ENCODE assay signal across 1 cellular context in genomic region chr11:77130763-77131513, GRCh38.
TF ChIP-seq lines count a peak whose summit lies in the region.

No MANE protein-coding gene starts in this region.

TF ChIP-seq in HepG2, 621 proteins besides CTCF, POLR2A, EP300 and RAD21 (continued from another document and continues in another):
- TF ChIP-seq ZNF609 (CRISPR knock-in tag; IDR thresholded peaks at IDR 0.05; ENCODE audit: borderline replicate concordance): peak; percentile 60; the same call in 1 of the 2 replicates
- TF ChIP-seq FOXK1 (CRISPR knock-in tag; IDR thresholded peaks at IDR 0.05; ENCODE audit: borderline replicate concordance, low read depth): 0 out of 2 replicates have a peak, but pooled peaks have one; percentile 16
- no peak for TF ChIP-seq ZNF747 (CRISPR knock-in tag; IDR thresholded peaks at IDR 0.05; ENCODE audit: borderline replicate concordance)
- no peak for TF ChIP-seq JUNB (CRISPR knock-in tag; IDR thresholded peaks at IDR 0.05; ENCODE audit: borderline replicate concordance)
- peak; percentile 88 for TF ChIP-seq SPEN (CRISPR knock-in tag; IDR thresholded peaks at IDR 0.05; ENCODE audit: low read depth)
- TF ChIP-seq FOSL1 (CRISPR knock-in tag; IDR thresholded peaks at IDR 0.05; ENCODE audit: borderline replicate concordance): no peak
- no peak for TF ChIP-seq ZFYVE20 (CRISPR knock-in tag; IDR thresholded peaks at IDR 0.05; ENCODE audit: borderline replicate concordance, low read depth)
- no peak for TF ChIP-seq ZBTB43 (CRISPR knock-in tag; conservative IDR thresholded peaks at IDR 0.05)
- 0 out of 2 replicates have a peak, but pooled peaks have one; percentile 14 for TF ChIP-seq ZNF619 (CRISPR knock-in tag; IDR thresholded peaks at IDR 0.05)
- TF ChIP-seq KMT2B (CRISPR knock-in tag; IDR thresholded peaks at IDR 0.05): no peak
- TF ChIP-seq CCDC6 (CRISPR knock-in tag; IDR thresholded peaks at IDR 0.05): no peak
- TF ChIP-seq SALL2 (CRISPR knock-in tag; IDR thresholded peaks at IDR 0.05): no peak
- TF ChIP-seq SAP130 (CRISPR knock-in tag; IDR thresholded peaks at IDR 0.05; ENCODE audit: low read depth): peak; percentile 70
- TF ChIP-seq ZNF468 (CRISPR knock-in tag; IDR thresholded peaks at IDR 0.05): no peak
- TF ChIP-seq ARHGAP35 (CRISPR knock-in tag; IDR thresholded peaks at IDR 0.05; ENCODE audit: borderline replicate concordance): no peak
- TF ChIP-seq TAF15 (IDR thresholded peaks at IDR 0.05; ENCODE audit: low read depth, low read length, poor library complexity, severe bottlenecking): no peak
- no peak for TF ChIP-seq ATF4 (CRISPR knock-in tag; IDR thresholded peaks at IDR 0.05)
- TF ChIP-seq HOXA5 (CRISPR knock-in tag; IDR thresholded peaks at IDR 0.05): no peak
- TF ChIP-seq ZFP36L2 (CRISPR knock-in tag; IDR thresholded peaks at IDR 0.05): no peak
- TF ChIP-seq MTA1 (CRISPR knock-in tag; IDR thresholded peaks at IDR 0.05; ENCODE audit: borderline replicate concordance): peak; percentile 92; the same call in 1 of the 2 replicates
- 0 out of 2 replicates have a peak, but pooled peaks have one; percentile 53 for TF ChIP-seq NFIB (CRISPR knock-in tag; IDR thresholded peaks at IDR 0.05; ENCODE audit: borderline replicate concordance)
- TF ChIP-seq SAFB2 (CRISPR knock-in tag; IDR thresholded peaks at IDR 0.05; ENCODE audit: borderline replicate concordance, low read depth): peak; percentile 81; the same call in 1 of the 2 replicates
- TF ChIP-seq ZIK1 (CRISPR knock-in tag; IDR thresholded peaks at IDR 0.05; ENCODE audit: borderline replicate concordance, low read depth): no peak
- TF ChIP-seq ZNF263 (CRISPR knock-in tag; IDR thresholded peaks at IDR 0.05): peak; percentile 43; the same call in 1 of the 2 replicates
- no peak for TF ChIP-seq PBX2 (CRISPR knock-in tag; IDR thresholded peaks at IDR 0.05)
- TF ChIP-seq SUZ12 (IDR thresholded peaks at IDR 0.05; ENCODE audit: low read depth, low read length): no peak
- no peak for TF ChIP-seq ZNF850 (CRISPR knock-in tag; conservative IDR thresholded peaks at IDR 0.05)
- no peak for TF ChIP-seq ZNF775 (CRISPR knock-in tag; IDR thresholded peaks at IDR 0.05; ENCODE audit: borderline replicate concordance)
- TF ChIP-seq ZNF101 (CRISPR knock-in tag; IDR thresholded peaks at IDR 0.05; ENCODE audit: borderline replicate concordance, low read depth): no peak
- peak; percentile 88 for TF ChIP-seq TBX2 (CRISPR knock-in tag; IDR thresholded peaks at IDR 0.05; ENCODE audit: borderline replicate concordance)
- TF ChIP-seq ZNF556 (CRISPR knock-in tag; IDR thresholded peaks at IDR 0.05; ENCODE audit: borderline replicate concordance): 0 out of 2 replicates have a peak, but pooled peaks have one; percentile 60
- TF ChIP-seq FOXC1 (CRISPR knock-in tag; IDR thresholded peaks at IDR 0.05; ENCODE audit: borderline replicate concordance): 0 out of 2 replicates have a peak, but pooled peaks have one; percentile 70
- no peak for TF ChIP-seq CREM (IDR thresholded peaks at IDR 0.05)
- no peak for TF ChIP-seq CREM (CRISPR knock-in tag; IDR thresholded peaks at IDR 0.05)
- TF ChIP-seq, protein P1, sequence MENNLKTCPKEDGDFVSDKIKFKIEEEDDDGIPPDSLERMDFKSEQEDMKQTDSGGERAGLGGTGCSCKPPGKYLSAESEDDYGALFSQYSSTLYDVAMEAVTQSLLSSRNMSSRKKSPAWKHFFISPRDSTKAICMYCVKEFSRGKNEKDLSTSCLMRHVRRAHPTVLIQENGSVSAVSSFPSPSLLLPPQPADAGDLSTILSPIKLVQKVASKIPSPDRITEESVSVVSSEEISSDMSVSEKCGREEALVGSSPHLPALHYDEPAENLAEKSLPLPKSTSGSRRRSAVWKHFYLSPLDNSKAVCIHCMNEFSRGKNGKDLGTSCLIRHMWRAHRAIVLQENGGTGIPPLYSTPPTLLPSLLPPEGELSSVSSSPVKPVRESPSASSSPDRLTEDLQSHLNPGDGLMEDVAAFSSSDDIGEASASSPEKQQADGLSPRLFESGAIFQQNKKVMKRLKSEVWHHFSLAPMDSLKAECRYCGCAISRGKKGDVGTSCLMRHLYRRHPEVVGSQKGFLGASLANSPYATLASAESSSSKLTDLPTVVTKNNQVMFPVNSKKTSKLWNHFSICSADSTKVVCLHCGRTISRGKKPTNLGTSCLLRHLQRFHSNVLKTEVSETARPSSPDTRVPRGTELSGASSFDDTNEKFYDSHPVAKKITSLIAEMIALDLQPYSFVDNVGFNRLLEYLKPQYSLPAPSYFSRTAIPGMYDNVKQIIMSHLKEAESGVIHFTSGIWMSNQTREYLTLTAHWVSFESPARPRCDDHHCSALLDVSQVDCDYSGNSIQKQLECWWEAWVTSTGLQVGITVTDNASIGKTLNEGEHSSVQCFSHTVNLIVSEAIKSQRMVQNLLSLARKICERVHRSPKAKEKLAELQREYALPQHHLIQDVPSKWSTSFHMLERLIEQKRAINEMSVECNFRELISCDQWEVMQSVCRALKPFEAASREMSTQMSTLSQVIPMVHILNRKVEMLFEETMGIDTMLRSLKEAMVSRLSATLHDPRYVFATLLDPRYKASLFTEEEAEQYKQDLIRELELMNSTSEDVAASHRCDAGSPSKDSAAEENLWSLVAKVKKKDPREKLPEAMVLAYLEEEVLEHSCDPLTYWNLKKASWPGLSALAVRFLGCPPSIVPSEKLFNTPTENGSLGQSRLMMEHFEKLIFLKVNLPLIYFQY (CRISPR knock-in tag; IDR thresholded peaks at IDR 0.05; ENCODE audit: borderline replicate concordance): peak; percentile 73; the same call in 1 of the 2 replicates
- TF ChIP-seq, protein P2, sequence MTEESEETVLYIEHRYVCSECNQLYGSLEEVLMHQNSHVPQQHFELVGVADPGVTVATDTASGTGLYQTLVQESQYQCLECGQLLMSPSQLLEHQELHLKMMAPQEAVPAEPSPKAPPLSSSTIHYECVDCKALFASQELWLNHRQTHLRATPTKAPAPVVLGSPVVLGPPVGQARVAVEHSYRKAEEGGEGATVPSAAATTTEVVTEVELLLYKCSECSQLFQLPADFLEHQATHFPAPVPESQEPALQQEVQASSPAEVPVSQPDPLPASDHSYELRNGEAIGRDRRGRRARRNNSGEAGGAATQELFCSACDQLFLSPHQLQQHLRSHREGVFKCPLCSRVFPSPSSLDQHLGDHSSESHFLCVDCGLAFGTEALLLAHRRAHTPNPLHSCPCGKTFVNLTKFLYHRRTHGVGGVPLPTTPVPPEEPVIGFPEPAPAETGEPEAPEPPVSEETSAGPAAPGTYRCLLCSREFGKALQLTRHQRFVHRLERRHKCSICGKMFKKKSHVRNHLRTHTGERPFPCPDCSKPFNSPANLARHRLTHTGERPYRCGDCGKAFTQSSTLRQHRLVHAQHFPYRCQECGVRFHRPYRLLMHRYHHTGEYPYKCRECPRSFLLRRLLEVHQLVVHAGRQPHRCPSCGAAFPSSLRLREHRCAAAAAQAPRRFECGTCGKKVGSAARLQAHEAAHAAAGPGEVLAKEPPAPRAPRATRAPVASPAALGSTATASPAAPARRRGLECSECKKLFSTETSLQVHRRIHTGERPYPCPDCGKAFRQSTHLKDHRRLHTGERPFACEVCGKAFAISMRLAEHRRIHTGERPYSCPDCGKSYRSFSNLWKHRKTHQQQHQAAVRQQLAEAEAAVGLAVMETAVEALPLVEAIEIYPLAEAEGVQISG (CRISPR knock-in tag; IDR thresholded peaks at IDR 0.05): peak; percentile 42; the same call in 1 of the 2 replicates
- TF ChIP-seq THRA (CRISPR knock-in tag; IDR thresholded peaks at IDR 0.05; ENCODE audit: borderline replicate concordance): peak; percentile 93; the same call in 1 of the 2 replicates
- TF ChIP-seq ATM (IDR thresholded peaks at IDR 0.05; ENCODE audit: borderline replicate concordance): no peak
- TF ChIP-seq ZNF530 (CRISPR knock-in tag; IDR thresholded peaks at IDR 0.05; ENCODE audit: low read depth): no peak
- no peak for TF ChIP-seq ZNF10 (CRISPR knock-in tag; IDR thresholded peaks at IDR 0.05; ENCODE audit: borderline replicate concordance, low read depth)
- TF ChIP-seq GABPA (IDR thresholded peaks at IDR 0.05; ENCODE audit: low read depth, low read length): no peak
- no peak for TF ChIP-seq GABPA (CRISPR knock-in tag; IDR thresholded peaks at IDR 0.05; ENCODE audit: low read depth)
- TF ChIP-seq ZNF143 (CRISPR knock-in tag; IDR thresholded peaks at IDR 0.05): peak; percentile 79
- peak; percentile 60 for TF ChIP-seq ZSCAN21 (CRISPR knock-in tag; IDR thresholded peaks at IDR 0.05; ENCODE audit: borderline replicate concordance)
- no peak for TF ChIP-seq ZUFSP (CRISPR knock-in tag; IDR thresholded peaks at IDR 0.05; ENCODE audit: borderline replicate concordance)
